Comparison of ENCODE assay signal across 16 cellular contexts in the genomic region with DNA sequence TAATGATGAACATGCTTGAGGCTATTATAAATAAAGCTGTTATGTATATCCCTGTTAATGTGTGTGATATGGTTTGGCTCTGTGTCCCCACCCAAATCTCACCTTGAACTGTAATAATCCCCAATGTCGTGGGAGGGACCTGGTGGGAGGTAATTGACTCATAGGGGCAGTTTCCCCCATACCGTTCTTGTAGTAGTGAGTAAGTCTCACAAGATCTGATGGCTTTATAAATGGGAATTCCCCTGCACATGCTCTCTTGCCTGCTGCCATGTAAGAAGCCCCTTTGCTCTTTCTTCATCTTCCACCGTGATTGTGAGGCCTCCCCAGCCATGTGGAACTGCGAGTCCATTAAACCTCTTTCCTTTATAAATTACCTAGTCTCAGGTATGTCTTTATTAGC. TPM values are rescaled to one million over a fixed set of nuclear protein-coding genes. Genes with fewer than 3 reads are reported as not detected.
A peak's percentile ranks its signal among the peaks of the same experiment; 100 is the strongest.
DNase-seq lines count a peak whose midpoint lies in the region; TF ChIP-seq lines count a peak whose summit lies in the region.
"Not testable (repeated sequence)": the region's sequence is repeated elsewhere in the genome, so short reads cannot be mapped to it uniquely, and the experiment has no call there.
"Had no signal": no experiment of that assay in that cellular context is flagged by ENCODE, and none has a peak within 500 bp of the region (broad histone marks: within the 10 kb centered on the region; RNA-seq: fewer than 3 reads in every experiment).

No MANE protein-coding gene starts in this region.

- not testable (repeated sequence) for H3K36me3 Mint-ChIP-seq in T-helper 2 cell treated with Interferon-gamma antibody and Interleukin-4, amounts not matched to agents 5 μg/mL and 100 μg/mL, for 36 hours (ENCODE audit: low read depth)

- H3K36me3 ChIP-seq in brain microvascular endothelial cell (replicated peaks), result not testable (repeated sequence)

- H3K27me3 Mint-ChIP-seq in T-helper 2 cell treated with Interferon-gamma antibody and Interleukin-4, amounts not matched to agents 5 μg/mL and 100 μg/mL, for 36 hours (ENCODE audit: low read depth), result not testable (repeated sequence)

- not testable (repeated sequence) for H3K27ac Mint-ChIP-seq in T-helper 2 cell treated with Interferon-gamma antibody and Interleukin-4, amounts not matched to agents 5 μg/mL and 100 μg/mL, for 36 hours

- not testable (repeated sequence) for H3K4me3 ChIP-seq in brain microvascular endothelial cell (ENCODE audit: low read depth, low read length)

- H3K4me3 Mint-ChIP-seq in T-helper 2 cell treated with Interferon-gamma antibody and Interleukin-4, amounts not matched to agents 5 μg/mL and 100 μg/mL, for 36 hours, result not testable (repeated sequence)

- in situ Hi-C loops in Caki2 (cut with HindIII; ENCODE audit: low pct_unique_long_range_greater_than_20kb, low sequenced_read_pairs); brain microvascular endothelial cell (cut with HindIII; ENCODE audit: low pct_ligation_motif_present, low sequenced_read_pairs): not testable (repeated sequence)

- not testable (repeated sequence) for H3K4me1 Mint-ChIP-seq in T-helper 2 cell treated with Interferon-gamma antibody and Interleukin-4, amounts not matched to agents 5 μg/mL and 100 μg/mL, for 36 hours (ENCODE audit: low read depth)

- not testable (repeated sequence) for TF ChIP-seq CTCF in brain microvascular endothelial cell (IDR thresholded peaks at IDR 0.05; ENCODE audit: low read depth, low read length, missing control alignments)

- DNase-seq in Caki2 (ENCODE audit: low read depth), result peak; percentile 51
- peak; percentile 66 for DNase-seq in T-helper 2 cell treated with Interferon-gamma antibody and Interleukin-4, amounts not matched to agents 5 μg/mL and 100 μg/mL, for 36 hours (ENCODE audit: low spot score)
- DNase-seq in activated CD8-positive, alpha-beta memory T cell treated with anti-CD3 and anti-CD28 coated beads for 24 hours, result peak; percentile 72
- peak; percentile 87 for DNase-seq in activated effector memory CD4-positive, alpha-beta T cell treated with anti-CD3 and anti-CD28 coated beads, Interleukin-2, amount 50 U/mL, for 16 hours
- peak; percentile 28 for DNase-seq in brain microvascular endothelial cell
- peak; percentile 83 for DNase-seq in kidney tubule cell (ENCODE audit: low spot score)
- DNase-seq in stimulated activated CD4-positive, alpha-beta T cell treated with anti-CD3 and anti-CD28 coated beads, Interleukin-2, amount 100 ng/mL, for 24 hours, result peak; percentile 48 to 74
- peak; percentile 66 for DNase-seq in stimulated activated CD8-positive, alpha-beta memory T cell treated with anti-CD3 and anti-CD28 coated beads, Interleukin-4, amount 100 ng/mL, for 48 hours

- not testable (repeated sequence) for H3K27me3 ChIP-seq in brain microvascular endothelial cell (replicated peaks)

- H3K27ac ChIP-seq in brain microvascular endothelial cell, result not testable (repeated sequence)

- H3K9me3 Mint-ChIP-seq in T-helper 2 cell treated with Interferon-gamma antibody and Interleukin-4, amounts not matched to agents 5 μg/mL and 100 μg/mL, for 36 hours, result peaks cover 35% of the 10 kb centered on the region

RNA-seq across cellular contexts. Expression of a gene that starts 31.2 kb away (rescaled TPM):
- 21.3 and 21.5 TPM in 2 replicates for total RNA-seq in Caki2 (2014; rRNA removed; shearing (Covaris generic); ENCODE audit: low replicate concordance)

RNA-seq across cellular contexts. Expression of a gene that starts 38.2 kb away (rescaled TPM):
- not detected in 2 replicates for total RNA-seq in Caki2 (2014; rRNA removed; shearing (Covaris generic); ENCODE audit: low replicate concordance)
- total RNA-seq: activated CD8-positive, alpha-beta T cell treated with anti-CD3 and anti-CD28 coated beads, Interleukin-2, amount 10 ng/mL, durations not matched to agents 7 days and 5 days; Caco-2; heart right ventricle; left ventricle myocardium superior; M059J; mononuclear cell; posterior vena cava; vagina had no signal

Comparison
In these comparisons a context has a peak if more than half of its experiments do, and no peak if none do; other contexts are left out.
1. DNase-seq: peak in every context shown above with its lines; median percentile 87 in activated effector memory CD4-positive, alpha-beta T cell treated with anti-CD3 and anti-CD28 coated beads, Interleukin-2, amount 50 U/mL, for 16 hours; 83 in kidney tubule cell; 72 in activated CD8-positive, alpha-beta memory T cell treated with anti-CD3 and anti-CD28 coated beads for 24 hours; 66 in T-helper 2 cell treated with Interferon-gamma antibody and Interleukin-4, amounts not matched to agents 5 μg/mL and 100 μg/mL, for 36 hours; 66 in stimulated activated CD8-positive, alpha-beta memory T cell treated with anti-CD3 and anti-CD28 coated beads, Interleukin-4, amount 100 ng/mL, for 48 hours; 61 in stimulated activated CD4-positive, alpha-beta T cell treated with anti-CD3 and anti-CD28 coated beads, Interleukin-2, amount 100 ng/mL, for 24 hours; 51 in Caki2; 28 in brain microvascular endothelial cell.